ENCODE assay signal across 7 cellular contexts in the genomic region with DNA sequence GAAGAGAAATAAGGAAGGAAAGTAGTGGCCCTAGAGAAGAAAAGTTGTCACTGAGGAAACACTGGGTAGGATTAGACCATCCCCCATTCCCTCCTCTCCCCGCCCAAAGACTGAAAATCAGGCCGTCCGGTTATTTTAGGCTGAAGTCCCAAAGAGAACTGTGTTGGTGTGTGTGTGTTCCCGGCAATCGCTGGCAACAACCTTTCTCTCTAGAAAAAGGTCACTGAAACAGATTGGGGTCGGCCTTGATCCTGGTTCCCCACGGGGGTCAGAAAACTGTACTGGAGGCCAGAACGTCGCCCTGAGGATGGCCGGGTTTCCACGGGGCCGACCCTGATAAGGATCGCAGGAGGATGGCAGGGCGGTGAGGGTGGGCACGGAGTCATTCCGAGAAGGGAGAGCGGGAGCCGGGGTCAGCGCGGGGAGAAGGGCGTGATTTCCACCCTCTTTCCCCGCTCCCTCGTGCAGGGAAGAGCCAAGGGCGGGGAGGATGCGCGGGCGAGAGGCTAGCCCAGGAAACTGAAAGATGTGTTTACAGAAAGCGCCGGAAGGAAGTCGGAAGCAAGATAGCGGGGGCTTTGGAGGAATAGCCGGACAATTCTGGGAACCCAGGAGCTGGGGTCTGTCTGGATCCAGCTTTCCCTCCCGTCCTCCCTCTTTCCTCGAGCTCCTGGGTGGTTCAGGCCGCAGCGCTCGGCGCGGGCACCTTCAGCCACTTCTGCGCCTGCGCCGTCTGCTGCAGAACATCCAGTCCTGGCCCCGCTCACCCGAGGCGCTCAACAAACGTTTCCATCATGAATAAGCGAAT. TPM values are rescaled to one million over a fixed set of nuclear protein-coding genes. Genes with fewer than 3 reads are reported as not detected.
DNase-seq lines count a peak whose midpoint lies in the region; TF ChIP-seq lines count a peak whose summit lies in the region.

No MANE protein-coding gene starts in this region.

- H3K36me3 ChIP-seq in tibial artery: no peaks in the 10 kb centered on the region

- TF ChIP-seq POLR2A in GM19193 (IDR thresholded peaks at IDR 0.05; ENCODE audit: extremely low read depth, insufficient read depth, insufficient read length): peak; percentile 50

- peak overlapping the region; percentile 80 to 84 for H3K27ac ChIP-seq in tibial artery

- H3K9me3 Mint-ChIP-seq in activated T-helper 1 cell treated with anti-CD3 and anti-CD28 coated beads, Interleukin-12 subunit alpha, Interleukin-12 subunit beta, Interleukin-2, Interleukin-4 antibody, amounts not matched to agents 30 ng/mL and 10 ng/mL and 1 ng/mL, durations not matched to agents 14 hours and 24 hours and 36 hours: peaks cover 4% of the 10 kb centered on the region

- H3K9me3 ChIP-seq in tibial artery: no peaks in the 10 kb centered on the region

- peak overlapping the region; percentile 78 for H3K4me3 Mint-ChIP-seq in activated T-helper 1 cell treated with anti-CD3 and anti-CD28 coated beads, Interleukin-12 subunit alpha, Interleukin-12 subunit beta, Interleukin-2, Interleukin-4 antibody, amounts not matched to agents 30 ng/mL and 10 ng/mL and 1 ng/mL, durations not matched to agents 14 hours and 24 hours and 36 hours

- H3K4me1 Mint-ChIP-seq in activated T-helper 1 cell treated with anti-CD3 and anti-CD28 coated beads, Interleukin-12 subunit alpha, Interleukin-12 subunit beta, Interleukin-2, Interleukin-4 antibody, amounts not matched to agents 30 ng/mL and 10 ng/mL and 1 ng/mL, durations not matched to agents 14 hours and 24 hours and 36 hours (ENCODE audit: low read depth): peaks cover 20% of the 10 kb centered on the region

- no peaks in the 10 kb centered on the region for H3K36me3 Mint-ChIP-seq in activated T-helper 1 cell treated with anti-CD3 and anti-CD28 coated beads, Interleukin-12 subunit alpha, Interleukin-12 subunit beta, Interleukin-2, Interleukin-4 antibody, amounts not matched to agents 30 ng/mL and 10 ng/mL and 1 ng/mL, durations not matched to agents 14 hours and 24 hours and 36 hours (ENCODE audit: low read depth)

- DNase-seq in NOMO-1 (lab: John Stamatoyannopoulos, UW; ENCODE audit: unreplicated experiment in 2 of 2) (peak; percentile 80 to 91), fibroblast of pulmonary artery (ENCODE audit: low read depth) (peak; percentile 81), posterior vena cava (ENCODE audit: low spot score) (peak; percentile 93), tibial artery (peak; percentile 87 to 90), NCI-H187 (lab: John Stamatoyannopoulos, UW) (no peak)
- peak; percentile 46 for DNase-seq in activated T-helper 1 cell treated with anti-CD3 and anti-CD28 coated beads, Interleukin-12 subunit alpha, Interleukin-12 subunit beta, Interleukin-2, Interleukin-4 antibody, amounts not matched to agents 30 ng/mL and 10 ng/mL and 1 ng/mL, durations not matched to agents 14 hours and 24 hours and 36 hours (ENCODE audit: low spot score)

- no peaks in the 10 kb centered on the region for H3K27me3 Mint-ChIP-seq in activated T-helper 1 cell treated with anti-CD3 and anti-CD28 coated beads, Interleukin-12 subunit alpha, Interleukin-12 subunit beta, Interleukin-2, Interleukin-4 antibody, amounts not matched to agents 30 ng/mL and 10 ng/mL and 1 ng/mL, durations not matched to agents 14 hours and 24 hours and 36 hours (ENCODE audit: insufficient read depth)

- H3K4me3 ChIP-seq in fibroblast of pulmonary artery (replicated peaks; ENCODE audit: low read depth, low read length) (peak overlapping the region; percentile 50), tibial artery (peak overlapping the region; percentile 54 to 55)

- peaks cover 0 to 15% (median 3%) of the 10 kb centered on the region in 4 donors for H3K4me1 ChIP-seq in tibial artery

- H3K27me3 ChIP-seq in tibial artery: no peaks in the 10 kb centered on the region

- peak overlapping the region; percentile 92 for H3K27ac Mint-ChIP-seq in activated T-helper 1 cell treated with anti-CD3 and anti-CD28 coated beads, Interleukin-12 subunit alpha, Interleukin-12 subunit beta, Interleukin-2, Interleukin-4 antibody, amounts not matched to agents 30 ng/mL and 10 ng/mL and 1 ng/mL, durations not matched to agents 14 hours and 24 hours and 36 hours

- intact Hi-C loops in activated T-helper 1 cell treated with anti-CD3 and anti-CD28 coated beads, Interleukin-12 subunit alpha, Interleukin-12 subunit beta, Interleukin-2, Interleukin-4 antibody, amounts not matched to agents 30 ng/mL and 10 ng/mL and 1 ng/mL, durations not matched to agents 14 hours and 24 hours and 36 hours (cut with micrococcal nuclease): loop anchor here (1.0 to 2.0 kb wide), 3 partner anchors 25 to 68 kb away; a partner anchor contains a TSS
- intact Hi-C loops in posterior vena cava (cut with DNase I) (no loop called here), tibial artery (cut with DNase I; ENCODE audit: low total_unique reads) (no loop called here)

- TF ChIP-seq CTCF in fibroblast of pulmonary artery (IDR thresholded peaks at IDR 0.05; ENCODE audit: low read length, missing control alignments): no peak
- TF ChIP-seq CTCF in tibial artery (IDR thresholded peaks at IDR 0.05): no peak

RNA-seq across cellular contexts. Expression of a gene that starts 25.3 kb away (rescaled TPM):
- total RNA-seq in activated T-helper 1 cell treated with anti-CD3 and anti-CD28 coated beads, Interleukin-12 subunit alpha, Interleukin-12 subunit beta, Interleukin-2, Interleukin-4 antibody, amounts not matched to agents 30 ng/mL and 10 ng/mL and 1 ng/mL, durations not matched to agents 14 hours and 24 hours and 36 hours: 29.9 and 31.9 TPM in 2 replicates
- total RNA-seq in posterior vena cava: 10 to 100 TPM; 27.3 to 29.9 TPM

Comparison
In these comparisons a context has a peak if more than half of its experiments do, and no peak if none do; other contexts are left out.
1. DNase-seq: peak in NOMO-1 (2 of 2), activated T-helper 1 cell treated with anti-CD3 and anti-CD28 coated beads, Interleukin-12 subunit alpha, Interleukin-12 subunit beta, Interleukin-2, Interleukin-4 antibody, amounts not matched to agents 30 ng/mL and 10 ng/mL and 1 ng/mL, durations not matched to agents 14 hours and 24 hours and 36 hours (single experiment), fibroblast of pulmonary artery (single experiment), posterior vena cava (single experiment) and tibial artery (2 of 2); none in NCI-H187 (0 of 2).